Comparison of ENCODE assay signal across 17 cellular contexts in genomic region chr15:78789615-78790014, GRCh38. TPM values are rescaled to one million over a fixed set of nuclear protein-coding genes. Genes with fewer than 3 reads are reported as not detected.
DNase-seq lines count a peak whose midpoint lies in the region; ATAC-seq, FAIRE-seq and TF ChIP-seq lines count a peak whose summit lies in the region.
"Had no signal": no experiment of that assay in that cellular context is flagged by ENCODE, and none has a peak within 500 bp of the region (broad histone marks: within the 10 kb centered on the region; RNA-seq: fewer than 3 reads in every experiment).

No MANE protein-coding gene starts in this region.

- no peak overlapping the region for H3K23ac ChIP-seq in H1 (ENCODE audit: insufficient read length)

- H3K18ac ChIP-seq in H1 (ENCODE audit: extremely low read depth, low read length), result no peak overlapping the region

- POLR2A ChIA-PET in activated CD4-positive, alpha-beta T cell treated with anti-CD3 and anti-CD28 coated beads for 36 hours (lab: Charles Lee), result no interaction called here
- POLR2A ChIA-PET in activated CD4-positive, alpha-beta T cell treated with anti-CD3 and anti-CD28 coated beads, Interleukin-2, amount 10 ng/mL, durations not matched to agents 7 days and 5 days (lab: Charles Lee), result no interaction called here
- POLR2A ChIA-PET in H1 (lab: Charles Lee; ENCODE audit: partially characterized antibody), result no interaction called here

- no peak for DNase-seq in activated CD4-positive, alpha-beta T cell treated with anti-CD3 and anti-CD28 coated beads for 36 hours
- DNase-seq in activated CD4-positive, alpha-beta T cell treated with anti-CD3 and anti-CD28 coated beads, Interleukin-2, amount 10 ng/mL, durations not matched to agents 7 days and 5 days, result no peak
- DNase-seq in left ventricle myocardium inferior (no peak), Right ventricle myocardium superior (no peak), H1 (ENCODE audit: low read depth in 1 of 2, low spot score in 2 of 2) (no peak)
- DNase-seq: 8988T; AML-193; Caco-2; CD8-positive, alpha-beta memory T cell; DND-41 had no signal

- no peak overlapping the region for H3K56ac ChIP-seq in H1 (replicated peaks; ENCODE audit: insufficient read length, low read depth, low read length)

- no peak overlapping the region for H2BK15ac ChIP-seq in H1 (ENCODE audit: low read length)

- H3K36me3 ChIP-seq in left ventricle myocardium inferior (peaks cover 64% of the 10 kb centered on the region), H1 (ENCODE audit: control insufficient read depth in 2 of 4, insufficient read depth in 4 of 4, low read length in 3 of 4) (peaks cover 0 to 15% (median 5%) of the 10 kb centered on the region in 4 experiments; a peak in 6 of 8 replicates), neutrophil (no peaks in the 10 kb centered on the region), gastroesophageal sphincter (peaks cover 0 to 54% of the 10 kb centered on the region in 2 donors)

- H2AK5ac ChIP-seq in H1 (ENCODE audit: low read depth, low read length), result no peak overlapping the region

- H3K14ac ChIP-seq in H1 (ENCODE audit: insufficient read length), result no peak overlapping the region

- H3K9ac ChIP-seq in H1 (replicated peaks in 1 of 4; ENCODE audit: extremely low read depth in 1 of 4, low read depth in 3 of 4, low read length in 3 of 4), result no peak overlapping the region
- H3K9ac ChIP-seq: BLaER1 had no signal

- H3K27me3 ChIP-seq in left ventricle myocardium inferior (ENCODE audit: low read depth) (no peaks in the 10 kb centered on the region), H1 (replicated peaks in 1 of 4; ENCODE audit: control insufficient read depth in 3 of 4, extremely low read depth in 1 of 4, insufficient read depth in 3 of 4, low read length in 3 of 4) (no peaks in the 10 kb centered on the region), neutrophil (no peaks in the 10 kb centered on the region), gastroesophageal sphincter (no peaks in the 10 kb centered on the region)
- H3K27me3 ChIP-seq: BLaER1 had no signal

- no peak for TF ChIP-seq CTCF in left ventricle myocardium inferior (IDR thresholded peaks at IDR 0.05; ENCODE audit: borderline replicate concordance)
- TF ChIP-seq CTCF in H1 (IDR thresholded peaks at IDR 0.05; ENCODE audit: control extremely low read depth in 1 of 3, insufficient read depth in 1 of 3, low read depth in 1 of 3, low read length in 3 of 3), result no peak
- TF ChIP-seq CTCF in neutrophil (IDR thresholded peaks at IDR 0.05), result no peak
- no peak for TF ChIP-seq CTCF in gastroesophageal sphincter (IDR thresholded peaks at IDR 0.05)

- H4K8ac ChIP-seq in H1 (ENCODE audit: extremely low read depth, insufficient read depth, low read length), result peak overlapping the region; percentile 57

- no peak overlapping the region for H3K4me2 ChIP-seq in H1 (ENCODE audit: insufficient read depth in 1 of 2, low read depth in 2 of 2, low read length in 2 of 2)
- H3K4me2 ChIP-seq: BLaER1 had no signal

- 94% methylated on average over 14 of the region's 17 CpGs; no CpG with 5 or more reads in 1 of the 2 experiments for WGBS in H1 (ENCODE audit: extremely low coverage in 1 of 2, insufficient coverage in 1 of 2, insufficient read length in 1 of 2, insufficient replicate concordance in 2 of 2, low coverage in 1 of 2, low lambda C conversion rate in 2 of 2, missing lambda C conversion rate in 1 of 2), 2 experiments
- WGBS in gastroesophageal sphincter (ENCODE audit: low coverage in 1 of 2), 2 donors, result 80% methylated on average over 1 of the region's 17 CpGs; no CpG with 5 or more reads in 1 of the 2 donors

- H3K27me3 Mint-ChIP-seq in activated CD4-positive, alpha-beta T cell treated with anti-CD3 and anti-CD28 coated beads for 36 hours, result no peaks in the 10 kb centered on the region
- peaks cover 3% of the 10 kb centered on the region for H3K27me3 Mint-ChIP-seq in activated CD4-positive, alpha-beta T cell treated with anti-CD3 and anti-CD28 coated beads, Interleukin-2, amount 10 ng/mL, durations not matched to agents 7 days and 5 days

- peaks cover 3 to 12% of the 10 kb centered on the region in 2 experiments for H4K20me1 ChIP-seq in H1 (replicated peaks in 1 of 2; ENCODE audit: control insufficient read depth in 1 of 2, insufficient read depth in 2 of 2, low read length in 2 of 2)
- H4K20me1 ChIP-seq: BLaER1 had no signal

- H3K36me3 Mint-ChIP-seq in activated CD4-positive, alpha-beta T cell treated with anti-CD3 and anti-CD28 coated beads for 36 hours (ENCODE audit: low read depth), result no peaks in the 10 kb centered on the region
- no peaks in the 10 kb centered on the region for H3K36me3 Mint-ChIP-seq in activated CD4-positive, alpha-beta T cell treated with anti-CD3 and anti-CD28 coated beads, Interleukin-2, amount 10 ng/mL, durations not matched to agents 7 days and 5 days (ENCODE audit: low read depth)

- H3K4me1 ChIP-seq in left ventricle myocardium inferior (peaks cover 28% of the 10 kb centered on the region), H1 (replicated peaks in 1 of 4; ENCODE audit: control insufficient read depth in 3 of 4, insufficient read depth in 4 of 4, low read length in 3 of 4) (no peaks in the 10 kb centered on the region), neutrophil (ENCODE audit: control insufficient read depth in 1 of 2, insufficient read depth in 1 of 2, low read depth in 1 of 2, low read length in 1 of 2) (peaks cover 51 to 54% of the 10 kb centered on the region in 2 experiments), gastroesophageal sphincter (no peaks in the 10 kb centered on the region)
- H3K4me1 ChIP-seq: BLaER1, Caco-2 had no signal

- H3K27ac ChIP-seq in left ventricle myocardium inferior (replicated peaks), result peak overlapping the region; percentile 12
- H3K27ac ChIP-seq in H1 (ENCODE audit: low read depth, low read length), result no peak overlapping the region
- H3K27ac ChIP-seq in neutrophil, result peak overlapping the region; percentile 50
- H3K27ac ChIP-seq in gastroesophageal sphincter, result no peak overlapping the region
- H3K27ac ChIP-seq: BLaER1 had no signal

- no peak overlapping the region for H2BK12ac ChIP-seq in H1 (ENCODE audit: low read depth, low read length)

- H3K4me1 Mint-ChIP-seq in activated CD4-positive, alpha-beta T cell treated with anti-CD3 and anti-CD28 coated beads for 36 hours, result peaks cover 11% of the 10 kb centered on the region
- H3K4me1 Mint-ChIP-seq in activated CD4-positive, alpha-beta T cell treated with anti-CD3 and anti-CD28 coated beads, Interleukin-2, amount 10 ng/mL, durations not matched to agents 7 days and 5 days, result peaks cover 5% of the 10 kb centered on the region
- H3K4me1 Mint-ChIP-seq: CD8-positive, alpha-beta memory T cell had no signal

- TF ChIP-seq RAD21 in H1 (IDR thresholded peaks at IDR 0.05 in 1 of 2, conservative IDR thresholded peaks at IDR 0.05 in 1 of 2; ENCODE audit: low read depth in 2 of 2, low read length in 2 of 2), result no peak

- no peak overlapping the region for H2BK5ac ChIP-seq in H1 (ENCODE audit: low read depth, low read length)

- TF ChIP-seq POLR2A in H1 (IDR thresholded peaks at IDR 0.05; ENCODE audit: control extremely low read depth in 1 of 2, low read depth in 2 of 2, low read length in 2 of 2) (no peak), gastroesophageal sphincter (IDR thresholded peaks at IDR 0.05) (no peak)

- peak overlapping the region; percentile 30 for H3K27ac Mint-ChIP-seq in activated CD4-positive, alpha-beta T cell treated with anti-CD3 and anti-CD28 coated beads for 36 hours
- no peak overlapping the region for H3K27ac Mint-ChIP-seq in activated CD4-positive, alpha-beta T cell treated with anti-CD3 and anti-CD28 coated beads, Interleukin-2, amount 10 ng/mL, durations not matched to agents 7 days and 5 days
- H3K27ac Mint-ChIP-seq: CD8-positive, alpha-beta memory T cell had no signal

- H4K91ac ChIP-seq in H1 (replicated peaks; ENCODE audit: insufficient read length, low read length), result no peak overlapping the region

- intact Hi-C loops in activated CD4-positive, alpha-beta T cell treated with anti-CD3 and anti-CD28 coated beads for 36 hours (cut with DNase I, micrococcal nuclease), result loop anchor here in 1 of 2 experiments (2.0 kb wide), 1 partner anchor 29 kb away; no protein-coding TSS in a partner anchor
- intact Hi-C loops in left ventricle myocardium inferior (cut with micrococcal nuclease), result no loop called here
- intact Hi-C loops in Right ventricle myocardium superior (cut with DNase I), result no loop called here

- no peak for ATAC-seq in activated CD4-positive, alpha-beta T cell treated with anti-CD3 and anti-CD28 coated beads for 36 hours
- ATAC-seq in Right ventricle myocardium superior (ENCODE audit: poor library complexity), result no peak
- no peak for ATAC-seq in GM19324 (IDR thresholded peaks at IDR 0.05; ENCODE audit: low FRiP score, unreplicated experiment)
- no peak for ATAC-seq in gastroesophageal sphincter

- H3K4me3 ChIP-seq in left ventricle myocardium inferior (no peak overlapping the region), H1 (ENCODE audit: extremely low read depth in 1 of 4, insufficient read depth in 2 of 4, low read depth in 3 of 4, low read length in 4 of 4) (no peak overlapping the region), neutrophil (ENCODE audit: low read depth in 1 of 2, low read length in 1 of 2) (no peak overlapping the region), gastroesophageal sphincter (no peak overlapping the region)
- H3K4me3 ChIP-seq: BLaER1 had no signal

- no peak overlapping the region for H2BK20ac ChIP-seq in H1 (ENCODE audit: low read length)

- H3K4ac ChIP-seq in H1 (replicated peaks; ENCODE audit: insufficient read length, low read depth, low read length), result no peak overlapping the region

- no peaks in the 10 kb centered on the region for H3K23me2 ChIP-seq in H1 (ENCODE audit: low read depth, low read length)

- H3K79me2 ChIP-seq in H1 (ENCODE audit: control insufficient read depth in 1 of 2, insufficient read depth in 2 of 2, low read length in 2 of 2), result no peaks in the 10 kb centered on the region

- H4K5ac ChIP-seq in H1 (ENCODE audit: insufficient read length, low read depth, low read length), result no peak overlapping the region

- no peak for FAIRE-seq in H1 (lab: Jason Lieb, UNC)
- FAIRE-seq: GM19239, H54, HTR-8/SVneo had no signal

- no peak overlapping the region for H2AFZ ChIP-seq in H1 (ENCODE audit: low read length)

- H3K4me3 Mint-ChIP-seq in activated CD4-positive, alpha-beta T cell treated with anti-CD3 and anti-CD28 coated beads for 36 hours, result no peak overlapping the region
- H3K4me3 Mint-ChIP-seq in activated CD4-positive, alpha-beta T cell treated with anti-CD3 and anti-CD28 coated beads, Interleukin-2, amount 10 ng/mL, durations not matched to agents 7 days and 5 days, result no peak overlapping the region
- H3K4me3 Mint-ChIP-seq: CD8-positive, alpha-beta memory T cell had no signal

- no peak overlapping the region for H2BK120ac ChIP-seq in H1 (replicated peaks; ENCODE audit: low read depth, low read length)

- CTCF ChIA-PET in activated CD4-positive, alpha-beta T cell treated with anti-CD3 and anti-CD28 coated beads for 36 hours (lab: Charles Lee), result interaction anchor here (0.7 kb wide), 1 partner anchor 564 kb away, joined by 3 read pairs; no protein-coding TSS in a partner anchor
- CTCF ChIA-PET in activated CD4-positive, alpha-beta T cell treated with anti-CD3 and anti-CD28 coated beads, Interleukin-2, amount 10 ng/mL, durations not matched to agents 7 days and 5 days (lab: Charles Lee), result no interaction called here
- CTCF ChIA-PET in H1 (lab: Charles Lee; ENCODE audit: partially characterized antibody), result interaction anchor here (1.0 kb wide), 1 partner anchor 35 kb away, joined by 5 read pairs; no protein-coding TSS in a partner anchor

- no peak for TF ChIP-seq EP300 in H1 (IDR thresholded peaks at IDR 0.05; ENCODE audit: borderline replicate concordance in 1 of 2, low read depth in 2 of 2, low read length in 2 of 2)
- no peak for TF ChIP-seq EP300 in gastroesophageal sphincter (IDR thresholded peaks at IDR 0.05)

- H3K9me3 ChIP-seq in left ventricle myocardium inferior (replicated peaks), result no peaks in the 10 kb centered on the region
- no peaks in the 10 kb centered on the region for H3K9me3 ChIP-seq in H1 (ENCODE audit: insufficient read depth in 2 of 2, low read depth in 1 of 2, low read length in 1 of 2)
- no peaks in the 10 kb centered on the region for H3K9me3 ChIP-seq in neutrophil
- H3K9me3 ChIP-seq in gastroesophageal sphincter, result no peaks in the 10 kb centered on the region
- H3K9me3 ChIP-seq: BLaER1, Caco-2 had no signal

- peaks cover 2% of the 10 kb centered on the region for H3K9me3 Mint-ChIP-seq in activated CD4-positive, alpha-beta T cell treated with anti-CD3 and anti-CD28 coated beads for 36 hours (ENCODE audit: low read depth)
- H3K9me3 Mint-ChIP-seq in activated CD4-positive, alpha-beta T cell treated with anti-CD3 and anti-CD28 coated beads, Interleukin-2, amount 10 ng/mL, durations not matched to agents 7 days and 5 days, result no peaks in the 10 kb centered on the region

- no peaks in the 10 kb centered on the region; the same call in 1 of the 2 replicates for H3K79me1 ChIP-seq in H1 (ENCODE audit: low read depth, low read length)

RNA-seq across cellular contexts. Expression of gene ADAMTS7, which starts 21.6 kb away (rescaled TPM):
- total RNA-seq in activated CD4-positive, alpha-beta T cell treated with anti-CD3 and anti-CD28 coated beads for 36 hours, result under 1 TPM; 0.09 to 0.23 TPM
- total RNA-seq in activated CD4-positive, alpha-beta T cell treated with anti-CD3 and anti-CD28 coated beads, Interleukin-2, amount 10 ng/mL, durations not matched to agents 7 days and 5 days, result under 1 TPM; 0.10 to 0.12 TPM
- total RNA-seq in left ventricle myocardium inferior (24.2 TPM), Right ventricle myocardium superior (31.0 TPM), gastroesophageal sphincter (1 to 10 TPM; 2.6 to 9.7 (median 4.4) TPM)
- total RNA-seq in H1 (2021; fragmentation: NEBNext Ultra II Directional; extraction: Animal tissue kit (Norgen Biotek cat#: 25700)), result 43.1 and 45.2 TPM in 2 replicates
- polyA plus RNA-seq in H1 (2011; rRNA removed), result 27.9 and 54.6 TPM in 2 replicates
- 30.9 TPM for polyA plus RNA-seq in H1 (2011; cell fraction: cytosol; rRNA removed)
- polyA plus RNA-seq in H1 (2011; cell fraction: nucleus; rRNA removed), result 185 TPM
- 23.0 to 41.5 TPM (median 38.0 TPM) in 4 replicates for polyA plus RNA-seq in H1 (2012, experiment 1 of 2)
- 23.5 TPM for polyA plus RNA-seq in H1 (2012, experiment 2 of 2)
- polyA plus RNA-seq in H1 (2013, experiment 1 of 2), result 43.7 TPM
- polyA plus RNA-seq in H1 (2013, experiment 2 of 2), result 36.1 TPM
- 22.3 and 28.5 TPM in 2 replicates for polyA minus RNA-seq in H1 (2011; rRNA and poly(A)+ RNA removed)
- polyA minus RNA-seq in H1 (2011; cell fraction: cytosol; rRNA and poly(A)+ RNA removed), result 29.9 TPM
- polyA minus RNA-seq in H1 (2011; cell fraction: nucleus; rRNA and poly(A)+ RNA removed), result 54.6 TPM
- polyA plus RNA-seq: CD8-positive, alpha-beta memory T cell had no signal

Comparison
In these comparisons a context has a peak if more than half of its experiments do, and no peak if none do; other contexts are left out.
1. H3K27ac ChIP-seq: peak in left ventricle myocardium inferior (single experiment) and neutrophil (single experiment); none in H1 (single experiment) and gastroesophageal sphincter (0 of 4).